Comparison of ENCODE assay signal across 25 cellular contexts in the genomic region with DNA sequence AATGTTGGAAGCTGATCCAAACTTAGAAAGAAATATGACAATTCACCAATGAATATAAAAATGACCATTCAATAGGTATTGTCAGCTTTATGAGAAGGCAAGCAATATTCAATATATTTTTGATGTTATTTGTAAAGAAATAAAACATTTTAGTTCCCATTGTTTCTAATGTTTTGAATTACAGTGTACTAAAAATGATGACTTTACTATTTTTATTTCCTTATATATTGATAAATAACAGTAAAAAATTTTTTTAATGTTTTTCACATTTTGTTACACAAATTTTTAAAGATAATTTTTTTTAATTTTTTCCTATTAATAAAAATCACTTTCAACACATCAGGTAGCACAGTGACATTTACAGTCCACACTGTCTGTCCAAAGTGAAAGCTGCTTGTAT.
"Had no signal": no experiment of that assay in that cellular context is flagged by ENCODE, and none has a peak within 500 bp of the region (broad histone marks: within the 10 kb centered on the region; RNA-seq: fewer than 3 reads in every experiment).

No MANE protein-coding gene starts in this region.

- H3K27ac ChIP-seq: left ventricle myocardium inferior, neural progenitor cell, neutrophil, right atrium auricular region, skin epidermis, spleen, suprapubic skin, thoracic aorta, tibial artery, upper lobe of right lung had no signal

- DNase-seq: hypothalamus; immature natural killer cell; left ventricle myocardium inferior; mesendoderm; naive B cell; natural killer cell; nephron progenitor cell; occipital lobe; spleen; stimulated activated CD4-positive, alpha-beta T cell treated with anti-CD3 and anti-CD28 coated beads, Interleukin-4, amount 100 ng/mL, for 24 hours; stimulated activated naive CD4-positive, alpha-beta T cell; tibial artery; trophoblast cell; upper lobe of right lung had no signal

- ATAC-seq: natural killer cell; sciatic nerve; stimulated activated effector memory CD8-positive, alpha-beta T cell treated with anti-CD3 and anti-CD28 coated beads, Interleukin-12 subunit alpha, Interleukin-12 subunit beta, amount 100 ng/mL, for 72 hours; upper lobe of right lung had no signal

- H3K27me3 ChIP-seq: neural progenitor cell, neutrophil, right atrium auricular region, spleen, suprapubic skin, tibial artery, upper lobe of right lung had no signal

- H3K9me3 ChIP-seq: neutrophil, right atrium auricular region, thoracic aorta, upper lobe of right lung had no signal

- H3K4me1 ChIP-seq: left ventricle myocardium inferior, neural progenitor cell, right atrium auricular region, spleen, suprapubic skin, tibial artery, upper lobe of right lung had no signal

- H3K4me3 ChIP-seq: left ventricle myocardium inferior, lung, neural progenitor cell, right atrium auricular region, skin epidermis, spleen, suprapubic skin, thoracic aorta, tibial artery, upper lobe of right lung had no signal

- FAIRE-seq: islet of Langerhans, urothelium cell line had no signal

- H3K36me3 ChIP-seq: left ventricle myocardium inferior, neural progenitor cell, neutrophil, right atrium auricular region, spleen, suprapubic skin, thoracic aorta, tibial artery, upper lobe of right lung had no signal
